ENCODE assay signal across 4 cellular contexts in genomic region chr17:74573635-74574034, GRCh38. TPM values are rescaled to one million over a fixed set of nuclear protein-coding genes. Genes with fewer than 3 reads are reported as not detected.
"Had no signal": no experiment of that assay in that cellular context is flagged by ENCODE, and none has a peak within 500 bp of the region (broad histone marks: within the 10 kb centered on the region; RNA-seq: fewer than 3 reads in every experiment).

No MANE protein-coding gene starts in this region.

RNA-seq across cellular contexts. Expression of gene CD300H, which starts 6.3 kb away (rescaled TPM):
- total RNA-seq: LHCN-M2, M059J, MCF 10A, NCI-H460 had no signal

RNA-seq across cellular contexts. Expression of gene CD300LD, which starts 18.4 kb away (rescaled TPM):
- total RNA-seq: LHCN-M2, M059J, MCF 10A, NCI-H460 had no signal

RNA-seq across cellular contexts. Expression of gene CD300C, which starts 27.7 kb away (rescaled TPM):
- total RNA-seq: LHCN-M2, MCF 10A had no signal

RNA-seq across cellular contexts. Expression of gene CD300LB, which starts 42.4 kb away (rescaled TPM):
- total RNA-seq: LHCN-M2, M059J, MCF 10A, NCI-H460 had no signal

RNA-seq across cellular contexts. Expression of gene CD300E, which starts 49.9 kb away (rescaled TPM):
- total RNA-seq: LHCN-M2, M059J, MCF 10A, NCI-H460 had no signal
